ENCODE assay signal across 17 cellular contexts in the genomic region with DNA sequence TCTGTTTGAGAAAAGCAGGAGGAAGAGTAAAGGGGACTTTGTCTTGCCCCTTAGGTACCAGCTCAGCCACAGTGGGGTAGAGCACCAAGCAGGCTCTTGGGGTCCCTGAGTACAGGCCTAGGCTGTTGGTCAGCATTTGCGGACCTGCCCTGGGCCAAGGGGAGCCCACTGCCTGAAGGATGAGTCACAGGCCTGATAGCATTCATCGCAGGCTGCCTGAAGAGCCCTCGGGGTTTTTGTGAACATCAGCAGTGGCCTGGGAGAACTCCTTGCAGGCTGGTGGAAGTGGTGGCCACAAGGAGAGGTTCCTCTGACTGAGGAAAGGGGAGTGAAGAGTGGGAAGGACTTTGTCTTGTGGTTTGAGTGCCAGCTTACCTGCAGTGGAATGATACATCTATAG. TPM values are rescaled to one million over a fixed set of nuclear protein-coding genes. Genes with fewer than 3 reads are reported as not detected.
DNase-seq lines count a peak whose midpoint lies in the region; ATAC-seq lines count a peak whose summit lies in the region.
"Had no signal": no experiment of that assay in that cellular context is flagged by ENCODE, and none has a peak within 500 bp of the region (broad histone marks: within the 10 kb centered on the region; RNA-seq: fewer than 3 reads in every experiment).

No MANE protein-coding gene starts in this region.

- H3K9me2 ChIP-seq in GM23248 (ENCODE audit: insufficient read depth): no peaks in the 10 kb centered on the region

- no peaks in the 10 kb centered on the region for H3K36me3 Mint-ChIP-seq in stimulated activated effector memory CD8-positive, alpha-beta T cell treated with anti-CD3 and anti-CD28 coated beads, Interleukin-12 subunit alpha, Interleukin-12 subunit beta, amount 100 ng/mL, for 72 hours
- H3K36me3 Mint-ChIP-seq: CD4-positive, alpha-beta memory T cell had no signal

- no peaks in the 10 kb centered on the region for H3K4me1 Mint-ChIP-seq in stimulated activated effector memory CD8-positive, alpha-beta T cell treated with anti-CD3 and anti-CD28 coated beads, Interleukin-12 subunit alpha, Interleukin-12 subunit beta, amount 100 ng/mL, for 72 hours

- H2AFZ ChIP-seq in GM23248: no peak overlapping the region

- H3F3A ChIP-seq in GM23248 (ENCODE audit: insufficient read depth): no peaks in the 10 kb centered on the region

- no peaks in the 10 kb centered on the region for H3K9me3 Mint-ChIP-seq in stimulated activated effector memory CD8-positive, alpha-beta T cell treated with anti-CD3 and anti-CD28 coated beads, Interleukin-12 subunit alpha, Interleukin-12 subunit beta, amount 100 ng/mL, for 72 hours
- H3K9me3 Mint-ChIP-seq: H9 had no signal

- 0 out of 2 replicates have a peak, but pooled peaks cover 5% of the 10 kb centered on the region for H3K27me3 ChIP-seq in GM23248 (replicated peaks; ENCODE audit: insufficient read depth)
- H3K27me3 ChIP-seq: BE2C had no signal

- no peaks in the 10 kb centered on the region for H3K36me3 ChIP-seq in GM23248 (ENCODE audit: low read depth)
- H3K36me3 ChIP-seq: BE2C had no signal

- ATAC-seq in stimulated activated effector memory CD8-positive, alpha-beta T cell treated with anti-CD3 and anti-CD28 coated beads, Interleukin-12 subunit alpha, Interleukin-12 subunit beta, amount 100 ng/mL, for 72 hours: no peak
- ATAC-seq in GM21576 (IDR thresholded peaks at IDR 0.05; ENCODE audit: unreplicated experiment): no peak
- ATAC-seq: PC-3 had no signal

- DNase-seq in GM23248 (peak; percentile 14), RPMI7951 (ENCODE audit: low read depth) (peak; percentile 36), islet precursor cell (peak; percentile 91), T-helper 9 cell (no peak), NCI-H446 (lab: John Stamatoyannopoulos, UW) (no peak)
- DNase-seq in stimulated activated effector memory CD8-positive, alpha-beta T cell treated with anti-CD3 and anti-CD28 coated beads, Interleukin-12 subunit alpha, Interleukin-12 subunit beta, amount 100 ng/mL, for 72 hours (ENCODE audit: low spot score in 2 of 2): no peak
- DNase-seq: BE2C; CD4-positive, alpha-beta memory T cell; DMS79 treated with DMSO at 0.1 percent for 48 hours; H9; KBM-7; NCI-H1436 treated with DMSO at 0.1 percent for 48 hours; NCI-H2081; NCI-H510A treated with DMSO at 0.1 percent for 48 hours; NCI-H82; PC-3 had no signal

- H3K27ac Mint-ChIP-seq in stimulated activated effector memory CD8-positive, alpha-beta T cell treated with anti-CD3 and anti-CD28 coated beads, Interleukin-12 subunit alpha, Interleukin-12 subunit beta, amount 100 ng/mL, for 72 hours: peak overlapping the region; percentile 27
- H3K27ac Mint-ChIP-seq: CD4-positive, alpha-beta memory T cell; H9 had no signal

- H3K4me3 Mint-ChIP-seq in stimulated activated effector memory CD8-positive, alpha-beta T cell treated with anti-CD3 and anti-CD28 coated beads, Interleukin-12 subunit alpha, Interleukin-12 subunit beta, amount 100 ng/mL, for 72 hours: no peak overlapping the region
- H3K4me3 Mint-ChIP-seq: CD4-positive, alpha-beta memory T cell; H9 had no signal

- no peak overlapping the region for H3K9ac ChIP-seq in GM23248

- WGBS in GM23248 (ENCODE audit: low coverage in 1 of 2, low lambda C conversion rate in 2 of 2, missing lambda C conversion rate in 2 of 2), 2 experiments: 57 to 60% methylated on average over 3 of the region's 3 CpGs

- no peak overlapping the region for H3K4me2 ChIP-seq in GM23248 (ENCODE audit: unreplicated experiment)

- H4K20me1 ChIP-seq in GM23248 (ENCODE audit: insufficient read depth): no peaks in the 10 kb centered on the region

- no peaks in the 10 kb centered on the region for H3K4me1 ChIP-seq in GM23248 (ENCODE audit: insufficient read depth)
- H3K4me1 ChIP-seq: BE2C had no signal

- H3K27ac ChIP-seq in GM23248: no peak overlapping the region

- H3K9me3 ChIP-seq in GM23248 (ENCODE audit: low read depth): no peaks in the 10 kb centered on the region
- H3K9me3 ChIP-seq: BE2C had no signal

- H3K79me2 ChIP-seq in GM23248 (ENCODE audit: insufficient read depth): no peaks in the 10 kb centered on the region

- H3K4me3 ChIP-seq in GM23248: no peak overlapping the region

- in situ Hi-C loops in GM23248 (cut with MboI): no loop called here

RNA-seq across cellular contexts. Expression of gene P2RX7, which starts 25.0 kb away (rescaled TPM):
- total RNA-seq in GM23248 (2014; rRNA removed; shearing (Covaris generic)): under 0.01 and 0.54 TPM in 2 replicates
- polyA plus RNA-seq in GM23248 (2016; fragmentation: Nextera tagmentation; extraction: Ambion mirVana): 0.15 and 0.53 TPM in 2 replicates
- 4.8 and 5.0 TPM in 2 replicates for total RNA-seq in RPMI7951 (2014; rRNA removed; shearing (Covaris generic))

Comparison
In these comparisons a context has a peak if more than half of its experiments do, and no peak if none do; other contexts are left out.
1. DNase-seq: peak in GM23248 (single experiment), RPMI7951 (single experiment) and islet precursor cell (single experiment); none in stimulated activated effector memory CD8-positive, alpha-beta T cell treated with anti-CD3 and anti-CD28 coated beads, Interleukin-12 subunit alpha, Interleukin-12 subunit beta, amount 100 ng/mL, for 72 hours (0 of 2), T-helper 9 cell (single experiment) and NCI-H446 (0 of 2).